In the genomic region with DNA sequence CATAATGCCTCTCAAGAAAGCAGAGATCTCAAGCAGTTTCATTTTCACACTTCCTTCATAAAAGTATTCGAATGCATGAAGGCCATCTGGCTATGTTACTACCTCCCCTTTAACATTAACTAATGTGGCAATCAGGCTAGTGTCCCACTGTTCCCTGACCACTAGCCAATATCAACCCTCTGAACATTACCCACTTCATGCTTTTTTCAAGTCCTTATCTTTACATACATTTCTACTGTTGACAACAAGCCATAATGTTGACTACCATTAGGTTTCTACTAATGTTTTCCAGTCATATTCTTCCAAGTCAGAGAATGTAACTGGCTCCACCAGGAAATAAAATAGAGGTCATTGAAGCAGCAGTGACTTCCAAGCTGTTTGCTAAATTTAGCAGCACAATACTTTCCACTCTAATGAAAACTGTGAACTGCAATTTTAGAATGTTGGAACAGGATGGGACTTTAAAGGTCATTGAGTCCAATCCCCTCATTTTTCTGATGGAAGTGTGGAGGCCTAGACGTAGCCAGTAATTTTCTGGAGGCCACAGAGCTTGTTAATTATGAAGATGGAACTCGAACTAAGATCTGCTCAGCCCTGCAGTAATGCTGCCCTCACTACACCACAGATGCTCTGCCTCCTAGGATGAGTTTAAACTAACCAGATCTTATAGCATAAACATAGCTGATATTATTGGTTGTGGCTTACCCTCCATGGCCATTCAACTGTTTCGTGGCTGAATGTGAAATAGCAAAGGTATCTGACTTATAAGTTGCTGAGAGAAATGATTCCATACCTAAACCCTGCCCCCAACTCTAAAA, we compare ENCODE assay signal across 1 cellular context.
TF ChIP-seq lines count a peak whose summit lies in the region.

No MANE protein-coding gene starts in this region.

TF ChIP-seq in SK-N-SH, 30 proteins besides CTCF, POLR2A, EP300 and RAD21 (continued from another document):
- TF ChIP-seq RFX5 (IDR thresholded peaks at IDR 0.05; ENCODE audit: low read length) (no peak), RXRA (IDR thresholded peaks at IDR 0.05; ENCODE audit: borderline replicate concordance, low read depth) (no peak)
